ENCODE assay signal across 8 cellular contexts in genomic region chr13:19586904-19587634, GRCh38. TPM values are rescaled to one million over a fixed set of nuclear protein-coding genes. Genes with fewer than 3 reads are reported as not detected.
DNase-seq lines count a peak whose midpoint lies in the region; ATAC-seq, FAIRE-seq and TF ChIP-seq lines count a peak whose summit lies in the region.

No MANE protein-coding gene starts in this region.

- in situ Hi-C loops in GM12878 (cut with MboI), result no loop called here

- TSS peak; percentile 84 for BruUV-seq in GM12878 (replicated peaks; lab: Mats Ljungman, UMichigan)

- peak overlapping the region; percentile 89 for H2AFZ ChIP-seq in GM12878 (ENCODE audit: control insufficient read depth, low read depth, low read length)

- H3K4me1 ChIP-seq in CD8-positive, alpha-beta T cell (ENCODE audit: insufficient read depth, low read length), result peaks cover 19% of the 10 kb centered on the region
- H3K4me1 ChIP-seq in GM12878 (ENCODE audit: control insufficient read depth, insufficient read depth, low read length) (peaks cover 10% of the 10 kb centered on the region), psoas muscle (no peaks in the 10 kb centered on the region), tibial nerve (no peaks in the 10 kb centered on the region)

- SMC1A ChIA-PET in GM12878 (lab: Charles Lee; ENCODE audit: uncharacterized antibody, unreplicated experiment), result interaction anchor here (1.0 to 4.9 kb wide), 7 partner anchors 10 to 46 kb away, joined by 3 to 51 read pairs (median 7); no protein-coding TSS in a partner anchor

- H3K4me3 ChIP-seq in CD8-positive, alpha-beta T cell (ENCODE audit: low read depth, low read length), result peak overlapping the region; percentile 53
- H3K4me3 ChIP-seq in GM12878 (peak overlapping the region; percentile 78), psoas muscle (no peak overlapping the region), tibial nerve (no peak overlapping the region)

- no peak for TF ChIP-seq CTCF in CD8-positive, alpha-beta T cell (IDR thresholded peaks at IDR 0.05)
- no peak for TF ChIP-seq CTCF in GM12878 (IDR thresholded peaks at IDR 0.05 in 2 of 3, conservative IDR thresholded peaks at IDR 0.05 in 1 of 3; ENCODE audit: control insufficient read depth in 2 of 3, extremely low read depth in 1 of 3, insufficient read depth in 1 of 3, low read depth in 3 of 3, low read length in 3 of 3)
- TF ChIP-seq CTCF in psoas muscle (IDR thresholded peaks at IDR 0.05), result no peak
- TF ChIP-seq CTCF in tibial nerve (IDR thresholded peaks at IDR 0.05), result no peak

- TF ChIP-seq EP300 in GM12878 (IDR thresholded peaks at IDR 0.05; ENCODE audit: borderline replicate concordance in 1 of 2, control insufficient read depth in 1 of 2, low read depth in 2 of 2, low read length in 2 of 2), result no peak; a peak in 1 of 4 replicates
- no peak for TF ChIP-seq EP300 in tibial nerve (IDR thresholded peaks at IDR 0.05)

- intact Hi-C loops in CD8-positive, alpha-beta T cell (cut with DNase I, micrococcal nuclease), result loop anchor here (1.0 to 10.0 kb wide), 3 partner anchors 46 to 278 kb away; partner anchors contain the start of genes MPHOSPH8 (in 2 of the 2) and ZMYM5 (in 1 of the 2)
- intact Hi-C loops in GM12878 (cut with micrococcal nuclease; ENCODE audit: unreplicated experiment), result no loop called here
- intact Hi-C loops in psoas muscle (cut with DNase I), result no loop called here

- H3K27me3 ChIP-seq in CD8-positive, alpha-beta T cell (ENCODE audit: insufficient read depth, low read length), result no peaks in the 10 kb centered on the region
- H3K27me3 ChIP-seq in GM12878 (replicated peaks in 1 of 2; ENCODE audit: control insufficient read depth in 2 of 2, insufficient read depth in 2 of 2, low read length in 1 of 2) (no peaks in the 10 kb centered on the region), psoas muscle (ENCODE audit: insufficient read depth in 3 of 3, low read length in 2 of 3) (peaks cover 0 to 2% (median 0%) of the 10 kb centered on the region in 3 donors), tibial nerve (no peaks in the 10 kb centered on the region)

- RAD21 ChIA-PET in GM12878 (lab: Charles Lee; ENCODE audit: unreplicated experiment), result interaction anchor here (0.7 to 3.5 kb wide), 10 partner anchors 16 to 498 kb away, joined by 3 to 24 read pairs (median 3); partner anchors contain the start of gene MPHOSPH8

- CTCF ChIA-PET in CD8-positive, alpha-beta T cell (lab: Charles Lee), result interaction anchor here (0.6 to 1.3 kb wide), 3 partner anchors 14 to 249 kb away, joined by 3 to 4 read pairs (median 4); partner anchors contain the start of gene MPHOSPH8
- CTCF ChIA-PET in GM12878 (lab: Yijun Ruan, JAX), result interaction anchor here (0.7 to 4.8 kb wide), 23 partner anchors 11 to 498 kb away, joined by 3 to 38 read pairs (median 4); partner anchors contain the start of gene MPHOSPH8

- peak overlapping the region; percentile 91 for H3K4me2 ChIP-seq in GM12878 (ENCODE audit: control insufficient read depth, insufficient read depth)

- POLR2A ChIA-PET in CD8-positive, alpha-beta T cell (lab: Charles Lee), result no interaction called here
- POLR2A ChIA-PET in GM12878 (lab: Charles Lee), result interaction anchor here (0.7 to 1.1 kb wide), 2 partner anchors 21 to 47 kb away, joined by 3 read pairs; no protein-coding TSS in a partner anchor

- no peaks in the 10 kb centered on the region for H3K9me3 ChIP-seq in CD8-positive, alpha-beta T cell (ENCODE audit: low read length)
- no peaks in the 10 kb centered on the region for H3K9me3 ChIP-seq in GM12878 (replicated peaks; ENCODE audit: control insufficient read depth, insufficient read depth, low read length)
- peaks cover 5% of the 10 kb centered on the region for H3K9me3 ChIP-seq in psoas muscle
- H3K9me3 ChIP-seq in tibial nerve, result no peaks in the 10 kb centered on the region

- peak overlapping the region; percentile 78 for H3K4me3 Mint-ChIP-seq in CD8-positive, alpha-beta T cell

- H3K9me3 Mint-ChIP-seq in CD8-positive, alpha-beta T cell, result peaks cover 10% of the 10 kb centered on the region

- FAIRE-seq in GM12878 (lab: Jason Lieb, UNC), result peak; percentile 86

- no peaks in the 10 kb centered on the region for H3K36me3 Mint-ChIP-seq in CD8-positive, alpha-beta T cell

- H3K9ac ChIP-seq in GM12878 (ENCODE audit: control insufficient read depth, insufficient read depth, low read length), result peak overlapping the region; percentile 64

- TF ChIP-seq RAD21 in GM12878 (IDR thresholded peaks at IDR 0.05; ENCODE audit: insufficient read depth, low read depth, low read length), result peak; percentile 25; the same call in 1 of the 2 replicates

- H3K79me2 ChIP-seq in GM12878 (ENCODE audit: control insufficient read depth, insufficient read depth, low read length), result no peaks in the 10 kb centered on the region

- H3K27ac ChIP-seq in CD8-positive, alpha-beta T cell (ENCODE audit: low read depth, low read length), result peak overlapping the region; percentile 33
- H3K27ac ChIP-seq in GM12878 (ENCODE audit: control insufficient read depth, insufficient read depth) (peak overlapping the region; percentile 78), psoas muscle (no peak overlapping the region), tibial nerve (no peak overlapping the region)

- ATAC-seq in CD8-positive, alpha-beta T cell, result peak; percentile 88
- ATAC-seq in GM19452 (IDR thresholded peaks at IDR 0.05; ENCODE audit: unreplicated experiment) (peak; percentile 80), HG03520 (IDR thresholded peaks at IDR 0.05; ENCODE audit: unreplicated experiment) (peak; percentile 79), GM12878 (peak; percentile 92), psoas muscle (peak in 2 of 4 donors; percentile 16 to 42)

- WGBS in GM12878 (ENCODE audit: insufficient coverage, insufficient replicate concordance, low lambda C conversion rate, missing lambda C conversion rate), result 17% methylated on average over 17 of the region's 17 CpGs
- WGBS in psoas muscle, 3 donors, result 33 to 35% (median 33%) methylated on average over 17 of the region's 17 CpGs
- WGBS in tibial nerve, 2 donors, result 31 to 47% methylated on average over 17 of the region's 17 CpGs

- H3K27me3 Mint-ChIP-seq in CD8-positive, alpha-beta T cell (ENCODE audit: low read depth), result no peaks in the 10 kb centered on the region

- H4K20me1 ChIP-seq in GM12878 (ENCODE audit: control insufficient read depth, insufficient read depth), result no peaks in the 10 kb centered on the region

- H3K27ac Mint-ChIP-seq in CD8-positive, alpha-beta T cell, result peak overlapping the region; percentile 87

- peaks cover 23% of the 10 kb centered on the region for H3K4me1 Mint-ChIP-seq in CD8-positive, alpha-beta T cell (ENCODE audit: low read depth)

- TF ChIP-seq POLR2A in GM12878 (IDR thresholded peaks at IDR 0.05; ENCODE audit: low read depth, low read length) (peak; percentile 59), tibial nerve (IDR thresholded peaks at IDR 0.05) (no peak)

- peak; percentile 41 to 83 (median 66) for DNase-seq in CD8-positive, alpha-beta T cell
- DNase-seq in T-helper 22 cell (ENCODE audit: low read depth), result peak; percentile 64
- peak; percentile 65 for DNase-seq in GM12878 (ENCODE audit: low read depth, low spot score)
- peak; percentile 29 to 59 for DNase-seq in psoas muscle
- DNase-seq in NCI-H1694 (lab: John Stamatoyannopoulos, UW), result no peak
- DNase-seq in tibial nerve (ENCODE audit: low spot score in 2 of 2), result no peak

- no peaks in the 10 kb centered on the region for H3K36me3 ChIP-seq in CD8-positive, alpha-beta T cell (ENCODE audit: insufficient read depth, low read length)
- H3K36me3 ChIP-seq in GM12878 (ENCODE audit: control insufficient read depth in 2 of 2, insufficient read depth in 2 of 2, low read length in 1 of 2) (no peaks in the 10 kb centered on the region), psoas muscle (ENCODE audit: insufficient read depth in 1 of 2, low read depth in 1 of 2) (no peaks in the 10 kb centered on the region), tibial nerve (no peaks in the 10 kb centered on the region)

RNA-seq across cellular contexts. Expression of gene TPTE2, which starts 25.7 kb away (rescaled TPM):
- not detected for total RNA-seq in CD8-positive, alpha-beta T cell
- 0.76 and 0.94 TPM in 2 replicates for total RNA-seq in GM12878 (2013; cell fraction: nucleolus; rRNA removed)
- total RNA-seq in GM12878 (2014; rRNA removed) (0.38 and 0.56 TPM in 2 replicates), GM12878 (2014; rRNA removed; fragmentation: Illumina TruSeq; extraction: Trizol) (1.2 TPM in 2 replicates), GM12878 (2021) (0.96 and 1.1 TPM in 2 replicates), psoas muscle (not detected), tibial nerve (1 to 10 TPM in 1 of 4 donors, not detected in 3; 2.0 TPM)
- 0.29 TPM for polyA plus RNA-seq in GM12878 (2011; ENCODE audit: low read depth)
- polyA plus RNA-seq in GM12878 (2011; rRNA removed) (0.31 and 0.71 TPM in 2 replicates), GM12878 (2014; fragmentation: Illumina TruSeq; extraction: Trizol) (1.5 and 1.6 TPM in 2 replicates), GM12878 (2014; fragmentation: Nextera tagmentation; extraction: Ambion mirVana) (1 to 10 TPM; 1.2 to 1.9 TPM), GM12878 (2014; rRNA removed) (0.52 and 0.92 TPM in 2 replicates), GM12878 (2016; fragmentation: Nextera tagmentation; extraction: Ambion mirVana) (1 to 10 TPM in 1 of 2 experiments, under 1 TPM in 1; 0.83 to 1.3 TPM), psoas muscle (under 1 TPM in 1 of 3 donors, not detected in 2; 0.04 TPM)
- 0.08 and 0.09 TPM in 2 replicates for polyA plus RNA-seq in GM12878 (2011; cell fraction: cytosol; rRNA removed)
- polyA plus RNA-seq in GM12878 (2011; cell fraction: nucleus; rRNA removed), result 0.57 and 0.82 TPM in 2 replicates
- polyA plus RNA-seq in GM12878 (2012), result 0.77 and 0.96 TPM in 2 replicates
- not detected in 2 replicates for polyA minus RNA-seq in GM12878 (2011; rRNA and poly(A)+ RNA removed)
- not detected in 2 replicates for polyA minus RNA-seq in GM12878 (2011; cell fraction: cytosol; rRNA and poly(A)+ RNA removed)
- not detected in 2 replicates for polyA minus RNA-seq in GM12878 (2011; cell fraction: nucleus; rRNA and poly(A)+ RNA removed)

RNA-seq across cellular contexts. Expression of gene MPHOSPH8, which starts 46.4 kb away (rescaled TPM):
- total RNA-seq in CD8-positive, alpha-beta T cell, result 10 to 100 TPM; 32.9 to 35.6 TPM
- 65.9 and 72.3 TPM in 2 replicates for total RNA-seq in GM12878 (2013; cell fraction: nucleolus; rRNA removed)
- total RNA-seq in GM12878 (2014; rRNA removed) (20.1 and 22.1 TPM in 2 replicates), GM12878 (2014; rRNA removed; fragmentation: Illumina TruSeq; extraction: Trizol) (29.3 and 30.3 TPM in 2 replicates), GM12878 (2021) (21.0 and 26.0 TPM in 2 replicates), psoas muscle (10 to 100 TPM in 3 of 4 donors, 1 to 10 TPM in 1; 9.2 to 15.6 (median 13.3) TPM), tibial nerve (10 to 100 TPM; 41.2 to 53.8 (median 49.3) TPM)
- polyA plus RNA-seq in GM12878 (2011; ENCODE audit: low read depth), result 21.0 TPM
- polyA plus RNA-seq in GM12878 (2011; rRNA removed) (34.8 and 43.5 TPM in 2 replicates), GM12878 (2014; fragmentation: Illumina TruSeq; extraction: Trizol) (34.2 and 34.9 TPM in 2 replicates), GM12878 (2014; fragmentation: Nextera tagmentation; extraction: Ambion mirVana) (10 to 100 TPM; 16.6 to 29.3 TPM), GM12878 (2014; rRNA removed) (21.6 and 27.7 TPM in 2 replicates), GM12878 (2016; fragmentation: Nextera tagmentation; extraction: Ambion mirVana) (10 to 100 TPM; 15.9 to 17.1 TPM), psoas muscle (10 to 100 TPM in 1 of 3 donors, 1 to 10 TPM in 2; 9.0 to 20.6 (median 9.9) TPM)
- 18.1 and 22.2 TPM in 2 replicates for polyA plus RNA-seq in GM12878 (2011; cell fraction: cytosol; rRNA removed)
- polyA plus RNA-seq in GM12878 (2011; cell fraction: nucleus; rRNA removed), result 52.9 and 58.7 TPM in 2 replicates
- polyA plus RNA-seq in GM12878 (2012), result 36.8 and 41.3 TPM in 2 replicates
- polyA minus RNA-seq in GM12878 (2011; rRNA and poly(A)+ RNA removed), result 10.8 and 11.4 TPM in 2 replicates
- 4.9 and 7.8 TPM in 2 replicates for polyA minus RNA-seq in GM12878 (2011; cell fraction: cytosol; rRNA and poly(A)+ RNA removed)
- 10.2 and 16.4 TPM in 2 replicates for polyA minus RNA-seq in GM12878 (2011; cell fraction: nucleus; rRNA and poly(A)+ RNA removed)

Comparison
In these comparisons a context has a peak if more than half of its experiments do, and no peak if none do; other contexts are left out.
1. DNase-seq: peak in CD8-positive, alpha-beta T cell (7 of 7), T-helper 22 cell (single experiment), GM12878 (single experiment) and psoas muscle (2 of 2); none in NCI-H1694 (single experiment) and tibial nerve (0 of 2).
2. H3K27ac ChIP-seq: peak in CD8-positive, alpha-beta T cell (single experiment) and GM12878 (single experiment); none in psoas muscle (single experiment) and tibial nerve (0 of 4).
3. H3K4me3 ChIP-seq: peak in CD8-positive, alpha-beta T cell (single experiment) and GM12878 (single experiment); none in psoas muscle (single experiment) and tibial nerve (0 of 4).
4. intact Hi-C loops: an anchor here in CD8-positive, alpha-beta T cell (1.0 to 10.0 kb wide); none called in GM12878 and psoas muscle.